In the genomic region with DNA sequence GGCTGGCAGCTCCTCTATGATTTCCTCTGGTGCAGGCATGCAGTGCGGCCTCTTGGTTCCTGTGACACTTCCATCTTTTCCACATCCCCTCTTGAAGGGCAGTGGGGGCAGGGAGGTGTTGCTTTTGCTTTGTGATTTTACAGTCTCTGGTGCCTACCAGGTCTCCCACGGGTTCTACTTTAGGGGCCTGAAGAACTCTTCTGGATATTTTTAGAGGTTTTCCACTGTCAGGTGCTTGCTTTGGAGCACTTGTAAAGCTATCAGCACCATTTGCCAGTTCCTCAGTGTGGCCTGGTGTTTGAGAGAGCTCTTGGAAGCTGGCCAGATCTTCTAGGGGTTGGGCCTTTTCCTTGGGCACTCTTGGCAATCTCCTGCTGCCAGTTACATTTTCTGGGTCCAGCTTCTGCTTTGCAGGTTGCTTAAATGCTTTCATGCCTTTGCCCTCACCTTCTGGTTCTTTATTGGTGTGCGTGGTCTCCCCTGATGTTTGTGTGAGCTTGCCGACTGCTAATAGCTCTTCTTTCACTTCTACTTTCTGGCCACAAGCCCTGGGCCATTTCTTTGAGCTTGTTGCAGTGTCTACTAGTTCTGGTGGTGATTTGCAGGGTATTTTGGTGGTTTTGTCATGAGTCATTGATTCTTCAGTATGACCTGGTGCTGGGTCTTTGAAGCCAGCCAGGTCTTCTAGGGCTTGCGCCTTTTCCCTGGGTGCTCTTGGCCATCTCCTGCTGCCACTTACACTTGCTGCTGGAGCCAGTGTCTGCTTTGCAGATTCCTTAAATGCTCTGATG, we compare ENCODE assay signal across 8 cellular contexts. TPM values are rescaled to one million over a fixed set of nuclear protein-coding genes. Genes with fewer than 3 reads are reported as not detected.
DNase-seq lines count a peak whose midpoint lies in the region; ATAC-seq and TF ChIP-seq lines count a peak whose summit lies in the region.

No MANE protein-coding gene starts in this region.

- no peak for TF ChIP-seq POLR2A in Peyer's patch (IDR thresholded peaks at IDR 0.05)

- H3K4me3 ChIP-seq in right atrium auricular region, result no peak overlapping the region
- no peak overlapping the region for H3K4me3 ChIP-seq in Peyer's patch
- no peak overlapping the region for H3K4me3 ChIP-seq in mucosa of descending colon
- H3K4me3 ChIP-seq in HAP-1, result no peak overlapping the region

- TF ChIP-seq CTCF in right atrium auricular region (IDR thresholded peaks at IDR 0.05) (no peak), Peyer's patch (IDR thresholded peaks at IDR 0.05) (no peak), mucosa of descending colon (IDR thresholded peaks at IDR 0.05) (no peak)

- intact Hi-C loops in Right ventricle myocardium inferior (cut with DNase I), result no loop called here
- intact Hi-C loops in mucosa of descending colon (cut with DNase I, micrococcal nuclease), result no loop called here

- H3K27ac ChIP-seq in right atrium auricular region, result no peak overlapping the region
- H3K27ac ChIP-seq in Peyer's patch, result no peak overlapping the region

- H3K36me3 ChIP-seq in right atrium auricular region, result no peaks in the 10 kb centered on the region
- H3K36me3 ChIP-seq in Peyer's patch, result no peaks in the 10 kb centered on the region
- H3K36me3 ChIP-seq in mucosa of descending colon (ENCODE audit: low read depth), result no peaks in the 10 kb centered on the region
- no peaks in the 10 kb centered on the region for H3K36me3 ChIP-seq in HAP-1 (replicated peaks)

- peak; percentile 59 for ATAC-seq in Right ventricle myocardium inferior
- peak; percentile 95 for ATAC-seq in HG03039 (IDR thresholded peaks at IDR 0.05; ENCODE audit: unreplicated experiment)
- ATAC-seq in mucosa of descending colon, result peak; percentile 21

- in situ Hi-C loops in HAP-1 (cut with MboI; ENCODE audit: low sequenced_read_pairs), result no loop called here

- no peak for DNase-seq in Right ventricle myocardium inferior (ENCODE audit: missing footprints)
- no peak for DNase-seq in right atrium auricular region (ENCODE audit: low spot score)
- DNase-seq in Peyer's patch, result peak in 2 of 3 donors; percentile 22 to 50
- DNase-seq in mucosa of descending colon, result peak in 1 of 3 donors; percentile 38
- no peak for DNase-seq in HAP-1 (ENCODE audit: low spot score in 2 of 2)
- no peak for DNase-seq in AG08396 (ENCODE audit: low spot score)
- no peak for DNase-seq in NCI-H1436 (lab: John Stamatoyannopoulos, UW)

- no peaks in the 10 kb centered on the region for H3K27me3 ChIP-seq in right atrium auricular region
- no peaks in the 10 kb centered on the region for H3K27me3 ChIP-seq in Peyer's patch
- no peaks in the 10 kb centered on the region for H3K27me3 ChIP-seq in HAP-1 (ENCODE audit: low read depth)

- no peaks in the 10 kb centered on the region for H3K4me1 ChIP-seq in right atrium auricular region
- no peaks in the 10 kb centered on the region for H3K4me1 ChIP-seq in Peyer's patch
- no peaks in the 10 kb centered on the region for H3K4me1 ChIP-seq in mucosa of descending colon (ENCODE audit: low read depth)
- H3K4me1 ChIP-seq in HAP-1, result peaks cover 9% of the 10 kb centered on the region

- H3K9me3 ChIP-seq in right atrium auricular region, result no peaks in the 10 kb centered on the region
- H3K9me3 ChIP-seq in Peyer's patch, result no peaks in the 10 kb centered on the region
- H3K9me3 ChIP-seq in mucosa of descending colon, result no peaks in the 10 kb centered on the region
- no peaks in the 10 kb centered on the region for H3K9me3 ChIP-seq in HAP-1

RNA-seq across cellular contexts. Expression of a gene that starts 11.4 kb away (rescaled TPM):
- total RNA-seq in Right ventricle myocardium inferior (15.1 TPM), right atrium auricular region (10 to 100 TPM; 33.6 to 50.5 TPM), Peyer's patch (10 to 100 TPM in 1 of 4 donors, 1 to 10 TPM in 3; 1.7 to 10.7 (median 4.2) TPM), mucosa of descending colon (1 to 10 TPM; 1.4 to 4.1 (median 2.7) TPM)

RNA-seq across cellular contexts. Expression of a gene that starts 16.9 kb away (rescaled TPM):
- 2.2 TPM for total RNA-seq in Right ventricle myocardium inferior
- 1 to 10 TPM; 2.4 to 2.9 TPM for total RNA-seq in right atrium auricular region
- total RNA-seq in Peyer's patch, result 10 to 100 TPM in 1 of 4 donors, 1 to 10 TPM in 3; 3.3 to 18.2 (median 6.9) TPM
- 1 to 10 TPM; 4.7 to 6.6 (median 5.8) TPM for total RNA-seq in mucosa of descending colon

Comparison
In these comparisons a context has a peak if more than half of its experiments do, and no peak if none do; other contexts are left out.
1. ATAC-seq: peak in every context shown above with its lines; median percentile 95 in HG03039; 59 in Right ventricle myocardium inferior; 21 in mucosa of descending colon.
2. DNase-seq: peak in Peyer's patch (2 of 3); none in Right ventricle myocardium inferior (single experiment), right atrium auricular region (single experiment), HAP-1 (0 of 2), AG08396 (single experiment) and NCI-H1436 (single experiment).